3 cellular contexts compared by ENCODE assay signal in genomic region chr7:143757596-143757995, GRCh38. TPM values are rescaled to one million over a fixed set of nuclear protein-coding genes. Genes with fewer than 3 reads are reported as not detected.
"Had no signal": no experiment of that assay in that cellular context is flagged by ENCODE, and none has a peak within 500 bp of the region (broad histone marks: within the 10 kb centered on the region; RNA-seq: fewer than 3 reads in every experiment).

Gene CTAGE6, minus strand, starts transcription at chr7:143757696. Its CDS starts 38 bp downstream, at chr7:143757658.

RNA-seq across cellular contexts. Expression of gene CTAGE6, which starts in this region (rescaled TPM):
- total RNA-seq: LHCN-M2, M059J, MCF 10A had no signal
